In the genomic region with DNA sequence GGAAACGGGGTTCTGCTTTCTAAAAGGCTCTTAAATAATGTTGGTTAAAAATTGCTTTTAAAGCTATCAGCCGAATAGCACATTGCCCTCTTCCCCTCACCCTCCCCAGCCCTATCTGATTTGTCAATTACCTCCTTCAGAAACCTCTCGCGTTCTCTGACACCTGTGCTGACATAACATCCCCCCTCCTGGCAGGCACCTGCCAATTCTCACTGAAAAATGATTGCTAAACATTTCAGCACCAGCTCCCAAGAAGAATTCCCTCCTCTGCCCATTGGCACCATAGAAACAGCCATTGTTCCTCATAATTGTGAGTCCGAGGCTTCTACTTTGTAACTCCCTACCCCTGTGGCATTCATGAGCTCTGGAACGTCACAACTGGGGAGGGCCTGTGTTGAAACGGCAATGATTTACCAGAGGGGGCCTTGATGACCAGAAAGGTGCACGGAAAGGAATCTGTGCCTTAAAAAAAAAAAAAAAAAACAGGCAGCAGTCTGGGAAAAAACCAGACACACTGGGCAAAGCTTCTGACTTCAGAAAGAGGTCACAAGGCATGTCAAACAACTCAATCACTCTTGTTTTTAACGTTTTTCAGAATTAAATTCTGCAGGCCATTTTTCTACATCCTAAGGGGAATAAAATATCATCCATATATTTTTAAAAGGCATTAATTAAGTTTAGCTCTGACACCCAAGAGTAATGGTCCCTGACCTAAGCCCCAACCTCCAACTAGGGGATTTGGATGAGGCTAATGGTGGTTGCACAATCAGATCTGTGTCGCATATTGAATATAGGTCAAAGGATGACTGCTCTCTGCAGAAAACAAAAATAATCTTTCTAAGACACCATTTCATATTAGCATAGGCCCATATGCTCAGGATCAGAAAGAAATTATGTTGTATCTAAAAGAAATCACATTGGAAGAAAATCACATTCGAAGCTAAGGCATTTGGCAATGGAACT, we compare ENCODE assay signal across 18 cellular contexts. TPM values are rescaled to one million over a fixed set of nuclear protein-coding genes. Genes with fewer than 3 reads are reported as not detected.
A peak's percentile ranks its signal among the peaks of the same experiment; 100 is the strongest.
DNase-seq lines count a peak whose midpoint lies in the region; ATAC-seq and TF ChIP-seq lines count a peak whose summit lies in the region.
"Had no signal": no experiment of that assay in that cellular context is flagged by ENCODE, and none has a peak within 500 bp of the region (broad histone marks: within the 10 kb centered on the region; RNA-seq: fewer than 3 reads in every experiment).

No MANE protein-coding gene starts in this region.

- no peak for TF ChIP-seq RAD21 in SK-N-SH (IDR thresholded peaks at IDR 0.05; ENCODE audit: low read length)

- no peaks in the 10 kb centered on the region for H3K9me3 ChIP-seq in endodermal cell (ENCODE audit: control insufficient read depth, low read length)
- no peaks in the 10 kb centered on the region for H3K9me3 ChIP-seq in SK-N-SH
- H3K9me3 ChIP-seq: gastroesophageal sphincter, transverse colon had no signal

- H4K20me1 ChIP-seq in GM23338 (replicated peaks; ENCODE audit: insufficient read depth) (no peaks in the 10 kb centered on the region), SK-N-SH (ENCODE audit: insufficient read depth) (no peaks in the 10 kb centered on the region)

- intact Hi-C loops in CD14-positive monocyte (cut with micrococcal nuclease), result no loop called here

- H3K4me1 Mint-ChIP-seq in GM23338 (peaks cover 6% of the 10 kb centered on the region; the same call in 2 of the 3 replicates), endodermal cell (peaks cover 23% of the 10 kb centered on the region), CD14-positive monocyte (no peaks in the 10 kb centered on the region)
- no peaks in the 10 kb centered on the region for H3K4me1 Mint-ChIP-seq in activated CD4-positive, alpha-beta memory T cell treated with anti-CD3 and anti-CD28 coated beads, Interleukin-2, amount 10 ng/mL, durations not matched to agents 7 days and 5 days
- H3K4me1 Mint-ChIP-seq: activated B cell treated with CpG ODN at 0.5 μM for 24 hours, memory B cell had no signal

- no peak overlapping the region for H3K4me3 ChIP-seq in GM23338
- H3K4me3 ChIP-seq in endodermal cell (ENCODE audit: low read length), result peak overlapping the region; percentile 16
- H3K4me3 ChIP-seq in SK-N-SH (ENCODE audit: low read depth in 2 of 2, low read length in 1 of 2), result no peak overlapping the region
- H3K4me3 ChIP-seq: gastroesophageal sphincter, transverse colon had no signal

- H3K4me3 Mint-ChIP-seq in GM23338, result no peak overlapping the region
- H3K4me3 Mint-ChIP-seq in endodermal cell, result no peak overlapping the region
- H3K4me3 Mint-ChIP-seq in activated CD4-positive, alpha-beta memory T cell treated with anti-CD3 and anti-CD28 coated beads, Interleukin-2, amount 10 ng/mL, durations not matched to agents 7 days and 5 days, result no peak overlapping the region
- no peak overlapping the region for H3K4me3 Mint-ChIP-seq in CD14-positive monocyte
- H3K4me3 Mint-ChIP-seq: activated B cell treated with CpG ODN at 0.5 μM for 24 hours, memory B cell had no signal

- POLR2A ChIA-PET in SK-N-SH (lab: Yijun Ruan, JAX), result no interaction called here
- POLR2A ChIA-PET in activated CD4-positive, alpha-beta memory T cell treated with anti-CD3 and anti-CD28 coated beads, Interleukin-2, amount 10 ng/mL, durations not matched to agents 7 days and 5 days (lab: Charles Lee), result no interaction called here

- no peaks in the 10 kb centered on the region for H3K9me2 ChIP-seq in GM23338 (ENCODE audit: insufficient read depth)
- no peaks in the 10 kb centered on the region for H3K9me2 ChIP-seq in SK-N-SH

- no peak overlapping the region for H3K27ac Mint-ChIP-seq in GM23338
- no peak overlapping the region for H3K27ac Mint-ChIP-seq in endodermal cell
- H3K27ac Mint-ChIP-seq in activated CD4-positive, alpha-beta memory T cell treated with anti-CD3 and anti-CD28 coated beads, Interleukin-2, amount 10 ng/mL, durations not matched to agents 7 days and 5 days, result no peak overlapping the region
- H3K27ac Mint-ChIP-seq in CD14-positive monocyte, result peak overlapping the region in 1 of 7 donors; percentile 5
- H3K27ac Mint-ChIP-seq: activated B cell treated with CpG ODN at 0.5 μM for 24 hours, memory B cell had no signal

- H3K9me3 Mint-ChIP-seq in GM23338, result no peaks in the 10 kb centered on the region
- H3K9me3 Mint-ChIP-seq in endodermal cell, result no peaks in the 10 kb centered on the region
- no peaks in the 10 kb centered on the region for H3K9me3 Mint-ChIP-seq in activated CD4-positive, alpha-beta memory T cell treated with anti-CD3 and anti-CD28 coated beads, Interleukin-2, amount 10 ng/mL, durations not matched to agents 7 days and 5 days
- peaks cover 0 to 7% (median 0%) of the 10 kb centered on the region in 7 donors for H3K9me3 Mint-ChIP-seq in CD14-positive monocyte
- H3K9me3 Mint-ChIP-seq: activated B cell treated with CpG ODN at 0.5 μM for 24 hours had no signal

- H3K4me1 ChIP-seq in GM23338 (ENCODE audit: insufficient read depth) (no peaks in the 10 kb centered on the region), endodermal cell (ENCODE audit: control insufficient read depth, insufficient read depth, low read length) (peaks cover 7% of the 10 kb centered on the region), SK-N-SH (ENCODE audit: control insufficient read depth in 1 of 2, insufficient read depth in 2 of 2, low read depth in 1 of 2, low read length in 1 of 2) (no peaks in the 10 kb centered on the region; a peak in 1 of 4 replicates)
- H3K4me1 ChIP-seq: gastroesophageal sphincter had no signal

- H3K36me3 ChIP-seq in GM23338 (ENCODE audit: insufficient read depth), result no peaks in the 10 kb centered on the region
- H3K36me3 ChIP-seq in endodermal cell (ENCODE audit: control insufficient read depth, insufficient read depth, low read length), result no peaks in the 10 kb centered on the region
- H3K36me3 ChIP-seq in SK-N-SH (replicated peaks in 1 of 2; ENCODE audit: control insufficient read depth in 1 of 2, insufficient read depth in 2 of 2, low read length in 1 of 2), result no peaks in the 10 kb centered on the region
- H3K36me3 ChIP-seq: gastroesophageal sphincter, transverse colon had no signal

- H3K36me3 Mint-ChIP-seq in GM23338 (ENCODE audit: low read depth), result no peaks in the 10 kb centered on the region
- H3K36me3 Mint-ChIP-seq in endodermal cell (ENCODE audit: low read depth), result no peaks in the 10 kb centered on the region
- H3K36me3 Mint-ChIP-seq in activated CD4-positive, alpha-beta memory T cell treated with anti-CD3 and anti-CD28 coated beads, Interleukin-2, amount 10 ng/mL, durations not matched to agents 7 days and 5 days (ENCODE audit: low read depth), result no peaks in the 10 kb centered on the region
- no peaks in the 10 kb centered on the region for H3K36me3 Mint-ChIP-seq in CD14-positive monocyte
- H3K36me3 Mint-ChIP-seq: memory B cell had no signal

- H3K79me2 ChIP-seq in GM23338 (replicated peaks; ENCODE audit: insufficient read depth), result no peaks in the 10 kb centered on the region
- no peaks in the 10 kb centered on the region for H3K79me2 ChIP-seq in SK-N-SH (ENCODE audit: insufficient read depth)

- CTCF ChIA-PET in SK-N-SH (lab: Yijun Ruan, JAX), result interaction anchor here (1.2 to 2.1 kb wide), 4 partner anchors 10 to 201 kb away, joined by 3 to 9 read pairs (median 5); no protein-coding TSS in a partner anchor
- CTCF ChIA-PET in activated CD4-positive, alpha-beta memory T cell treated with anti-CD3 and anti-CD28 coated beads, Interleukin-2, amount 10 ng/mL, durations not matched to agents 7 days and 5 days (lab: Charles Lee), result no interaction called here

- no peaks in the 10 kb centered on the region for H3F3A ChIP-seq in GM23338 (replicated peaks; ENCODE audit: low read depth)
- no peaks in the 10 kb centered on the region for H3F3A ChIP-seq in SK-N-SH (replicated peaks; ENCODE audit: insufficient read depth)

- H3K27me3 ChIP-seq in GM23338 (ENCODE audit: insufficient read depth) (no peaks in the 10 kb centered on the region), endodermal cell (ENCODE audit: control insufficient read depth, insufficient read depth, low read length, poor library complexity, severe bottlenecking) (no peaks in the 10 kb centered on the region), SK-N-SH (ENCODE audit: insufficient read depth) (peaks cover 30% of the 10 kb centered on the region; the same call in 1 of the 2 replicates)
- H3K27me3 ChIP-seq: gastroesophageal sphincter, transverse colon had no signal

- no peak; the same call in 2 of the 3 replicates for ATAC-seq in GM23338
- ATAC-seq: gastroesophageal sphincter had no signal

- H3K4me2 ChIP-seq in GM23338 (no peak overlapping the region), SK-N-SH (no peak overlapping the region)

- H3K27me3 Mint-ChIP-seq in GM23338 (ENCODE audit: insufficient read depth, low read depth, poor library complexity) (no peaks in the 10 kb centered on the region), endodermal cell (ENCODE audit: insufficient read depth) (no peaks in the 10 kb centered on the region), CD14-positive monocyte (ENCODE audit: low read depth in 3 of 3) (peaks cover 0 to 3% (median 0%) of the 10 kb centered on the region in 3 donors)
- H3K27me3 Mint-ChIP-seq in activated CD4-positive, alpha-beta memory T cell treated with anti-CD3 and anti-CD28 coated beads, Interleukin-2, amount 10 ng/mL, durations not matched to agents 7 days and 5 days, result no peaks in the 10 kb centered on the region
- H3K27me3 Mint-ChIP-seq: activated B cell treated with CpG ODN at 0.5 μM for 24 hours had no signal

- H2AFZ ChIP-seq in GM23338, result no peak overlapping the region
- no peak overlapping the region for H2AFZ ChIP-seq in SK-N-SH (ENCODE audit: low read depth)

- 30 to 77% methylated on average over 5 to 11 of the region's 11 CpGs for WGBS in endodermal cell (ENCODE audit: insufficient coverage in 1 of 2, insufficient read length in 1 of 2), 2 experiments
- WGBS in SK-N-SH (ENCODE audit: low lambda C conversion rate), result 12% methylated on average over 11 of the region's 11 CpGs

- TF ChIP-seq EP300 in SK-N-SH (IDR thresholded peaks at IDR 0.05; ENCODE audit: borderline replicate concordance in 1 of 2, low read depth in 1 of 2, low read length in 1 of 2), result no peak

- TF ChIP-seq CTCF in GM23338 (conservative IDR thresholded peaks at IDR 0.05; ENCODE audit: low read depth in 2 of 2), result no peak
- no peak for TF ChIP-seq CTCF in endodermal cell (conservative IDR thresholded peaks at IDR 0.05)
- no peak for TF ChIP-seq CTCF in SK-N-SH (IDR thresholded peaks at IDR 0.05)
- no peak for TF ChIP-seq CTCF in CD14-positive monocyte (IDR thresholded peaks at IDR 0.05)

- DNase-seq in GM23338 (ENCODE audit: low spot score) (peak; percentile 19), NCI-H510A (lab: John Stamatoyannopoulos, UW) (peak; percentile 15), endodermal cell (no peak), pons (ENCODE audit: low spot score) (peak; percentile 26), SK-N-SH (no peak), NOMO-1 treated with dmso at 0.1 percent for 144 hours (lab: John Stamatoyannopoulos, UW; ENCODE audit: unreplicated experiment) (no peak), CD14-positive monocyte (ENCODE audit: low spot score) (no peak)
- no peak for DNase-seq in activated CD4-positive, alpha-beta memory T cell treated with anti-CD3 and anti-CD28 coated beads, Interleukin-2, amount 10 ng/mL, durations not matched to agents 7 days and 5 days
- DNase-seq: activated B cell treated with CpG ODN at 0.5 μM for 24 hours; amniotic stem cell; KG1; NCI-H1092 treated with DMSO at 0.1 percent for 48 hours; NCI-H524; stimulated activated CD4-positive, alpha-beta T cell treated with anti-CD3 and anti-CD28 coated beads, Interleukin-4, amount 100 ng/mL, for 24 hours; transverse colon had no signal

- H3K9ac ChIP-seq in endodermal cell (ENCODE audit: extremely low read depth, low read length, poor library complexity, severe bottlenecking) (no peak overlapping the region), SK-N-SH (no peak overlapping the region)

- H3K27ac ChIP-seq in GM23338 (ENCODE audit: low read depth) (no peak overlapping the region), endodermal cell (ENCODE audit: low read depth, low read length) (peak overlapping the region; percentile 34), SK-N-SH (ENCODE audit: low read depth in 2 of 2, low read length in 1 of 2) (no peak overlapping the region)
- H3K27ac ChIP-seq: gastroesophageal sphincter, transverse colon had no signal

RNA-seq across cellular contexts. Expression of a gene that starts 20.5 kb away (rescaled TPM):
- total RNA-seq in GM23338 (2014; rRNA removed; shearing (Covaris generic)), result 0.23 and 1.1 TPM in 2 replicates
- polyA plus RNA-seq in GM23338 (2016; fragmentation: Nextera tagmentation; extraction: Ambion mirVana), result 0.42 and 0.60 TPM in 2 replicates
- 1 to 10 TPM; 1.1 TPM for total RNA-seq in endodermal cell
- 167 TPM for polyA plus RNA-seq in endodermal cell (2013, experiment 1 of 2)
- 172 TPM for polyA plus RNA-seq in endodermal cell (2013, experiment 2 of 2)
- polyA plus RNA-seq in SK-N-SH (2012; rRNA removed), result 1.1 and 1.4 TPM in 2 replicates
- 0.93 and 0.96 TPM in 2 replicates for polyA plus RNA-seq in SK-N-SH (2012; cell fraction: cytosol; rRNA removed)
- 0.42 and 0.94 TPM in 2 replicates for polyA plus RNA-seq in SK-N-SH (2012; cell fraction: nucleus; rRNA removed)
- not detected for total RNA-seq in activated CD4-positive, alpha-beta memory T cell treated with anti-CD3 and anti-CD28 coated beads, Interleukin-2, amount 10 ng/mL, durations not matched to agents 7 days and 5 days
- polyA plus RNA-seq in CD14-positive monocyte, result not detected
- total RNA-seq: activated B cell treated with CpG ODN at 0.5 μM for 24 hours; T-helper 1 cell treated with Interleukin-12 subunit alpha and Interleukin-12 subunit beta and Interleukin-4 antibody, amounts not matched to agents 30 ng/mL and 1 ng/mL, for 36 hours had no signal

Comparison
In these comparisons a context has a peak if more than half of its experiments do, and no peak if none do; other contexts are left out.
1. DNase-seq: peak in GM23338 (single experiment), NCI-H510A (single experiment) and pons (single experiment); none in endodermal cell (single experiment), SK-N-SH (single experiment), activated CD4-positive, alpha-beta memory T cell treated with anti-CD3 and anti-CD28 coated beads, Interleukin-2, amount 10 ng/mL, durations not matched to agents 7 days and 5 days (single experiment), NOMO-1 treated with dmso at 0.1 percent for 144 hours (single experiment) and CD14-positive monocyte (single experiment).